ENCODE assay signal across 1 cellular context in genomic region chr2:85161626-85161960, GRCh38.
TF ChIP-seq lines count a peak whose summit lies in the region.

No MANE protein-coding gene starts in this region.

TF ChIP-seq in GM23338, 12 proteins besides CTCF, POLR2A, EP300 and RAD21 (continued from another document):
- TF ChIP-seq, protein P1, sequence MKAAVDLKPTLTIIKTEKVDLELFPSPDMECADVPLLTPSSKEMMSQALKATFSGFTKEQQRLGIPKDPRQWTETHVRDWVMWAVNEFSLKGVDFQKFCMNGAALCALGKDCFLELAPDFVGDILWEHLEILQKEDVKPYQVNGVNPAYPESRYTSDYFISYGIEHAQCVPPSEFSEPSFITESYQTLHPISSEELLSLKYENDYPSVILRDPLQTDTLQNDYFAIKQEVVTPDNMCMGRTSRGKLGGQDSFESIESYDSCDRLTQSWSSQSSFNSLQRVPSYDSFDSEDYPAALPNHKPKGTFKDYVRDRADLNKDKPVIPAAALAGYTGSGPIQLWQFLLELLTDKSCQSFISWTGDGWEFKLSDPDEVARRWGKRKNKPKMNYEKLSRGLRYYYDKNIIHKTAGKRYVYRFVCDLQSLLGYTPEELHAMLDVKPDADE (IDR thresholded peaks at IDR 0.05), result no peak
- TF ChIP-seq ZNF114 (CRISPR knock-in tag; IDR thresholded peaks at IDR 0.05) (no peak), NANOG (IDR thresholded peaks at IDR 0.05; ENCODE audit: borderline replicate concordance) (no peak), JUNB (IDR thresholded peaks at IDR 0.05; ENCODE audit: unreplicated experiment) (no peak)
